ENCODE assay signal across 28 cellular contexts in the genomic region with DNA sequence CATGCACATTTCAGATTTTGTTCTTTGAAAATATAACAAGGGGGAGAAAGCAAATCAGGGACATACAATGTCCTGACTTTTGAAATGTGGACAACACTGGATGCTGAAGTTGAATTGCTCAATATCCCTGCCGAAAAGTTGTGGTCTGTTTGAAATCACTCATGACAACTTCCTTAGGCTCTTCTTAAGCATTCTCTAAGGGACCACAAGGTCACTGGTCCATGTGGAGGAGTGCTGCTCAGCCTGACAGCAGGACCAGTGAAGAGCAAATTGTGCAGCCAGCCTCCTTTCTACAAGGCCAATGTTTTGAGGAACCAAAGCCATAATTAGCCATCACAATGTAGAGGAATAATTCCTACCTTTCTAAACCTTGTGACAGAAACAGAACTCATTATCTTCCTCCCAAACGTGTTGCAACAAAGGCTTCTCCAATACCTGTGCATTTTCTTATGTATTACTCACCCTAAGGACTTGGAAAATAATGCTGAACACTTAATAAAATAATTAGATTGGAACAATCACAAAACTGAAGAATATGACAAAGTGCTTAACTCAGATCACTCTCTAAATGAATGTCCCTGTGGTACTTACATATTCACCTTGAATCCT.
DNase-seq lines count a peak whose midpoint lies in the region; ATAC-seq and TF ChIP-seq lines count a peak whose summit lies in the region.
"Had no signal": no experiment of that assay in that cellular context is flagged by ENCODE, and none has a peak within 500 bp of the region (broad histone marks: within the 10 kb centered on the region; RNA-seq: fewer than 3 reads in every experiment).

No MANE protein-coding gene starts in this region.

- H3K27ac ChIP-seq in Peyer's patch = no peak overlapping the region
- H3K27ac ChIP-seq: BLaER1 treated with 17β-estradiol and CSF1 and Interleukin-3, amounts not matched to agents 10 nM and 100 nM; dorsolateral prefrontal cortex; left lung; spleen; thoracic aorta; uterus had no signal

- H3K36me3 ChIP-seq in Peyer's patch = no peaks in the 10 kb centered on the region
- H3K36me3 ChIP-seq: BLaER1 treated with 17β-estradiol and CSF1 and Interleukin-3, amounts not matched to agents 10 nM and 100 nM; left lung; spleen; thoracic aorta; uterus had no signal

- TF ChIP-seq CTCF in NB4 (IDR thresholded peaks at IDR 0.05; ENCODE audit: low read depth, low read length) (no peak), Peyer's patch (IDR thresholded peaks at IDR 0.05) (no peak)

- H3K4me3 ChIP-seq in NB4 (ENCODE audit: low read depth, low read length) (no peak overlapping the region), Peyer's patch (no peak overlapping the region)
- H3K4me3 ChIP-seq: BLaER1 treated with 17β-estradiol and CSF1 and Interleukin-3, amounts not matched to agents 10 nM and 100 nM; dorsolateral prefrontal cortex; left lung; spleen; thoracic aorta; uterus had no signal

- no peaks in the 10 kb centered on the region for H3K9me3 ChIP-seq in Peyer's patch
- H3K9me3 ChIP-seq: BLaER1 treated with 17β-estradiol and CSF1 and Interleukin-3, amounts not matched to agents 10 nM and 100 nM; Caco-2; left lung; thoracic aorta; uterus had no signal

- TF ChIP-seq POLR2A in NB4 (IDR thresholded peaks at IDR 0.05; ENCODE audit: extremely low read depth, insufficient read length) (no peak), Peyer's patch (IDR thresholded peaks at IDR 0.05) (no peak)

- no peak for ATAC-seq in GM18870 (IDR thresholded peaks at IDR 0.05; ENCODE audit: unreplicated experiment)
- ATAC-seq: activated CD8-positive, alpha-beta memory T cell treated with anti-CD3 and anti-CD28 coated beads, Interleukin-2, amount 10 ng/mL, durations not matched to agents 7 days and 5 days; activated T-cell treated with anti-CD3 and anti-CD28 coated beads, Interleukin-2, amount 50 U/mL, for 72 hours; left lung; naive thymus-derived CD8-positive, alpha-beta T cell; SK-N-SH treated with all-trans-retinoic acid at 6 μM for 48 hours had no signal

- no peaks in the 10 kb centered on the region for H3K27me3 ChIP-seq in Peyer's patch
- H3K27me3 ChIP-seq: BLaER1 treated with 17β-estradiol and CSF1 and Interleukin-3, amounts not matched to agents 10 nM and 100 nM; dorsolateral prefrontal cortex; left lung; spleen; uterus had no signal

- DNase-seq in HT1080 (ENCODE audit: low read depth) (peak; percentile 14), NB4 (ENCODE audit: low read depth) (peak; percentile 45), UCSD-AML1 (lab: John Stamatoyannopoulos, UW; ENCODE audit: unreplicated experiment) (peak; percentile 4), islet precursor cell (peak; percentile 53), Peyer's patch (no peak)
- no peak for DNase-seq in activated naive CD4-positive, alpha-beta T cell treated with Interleukin-2 at 50 U/mL for 16 hours
- DNase-seq: activated CD4-positive, alpha-beta T cell treated with anti-CD3 and anti-CD28 coated beads, Interleukin-2, amount 50 U/mL, for 1 hour; activated CD8-positive, alpha-beta memory T cell treated with anti-CD3 and anti-CD28 coated beads, Interleukin-2, amount 10 ng/mL, durations not matched to agents 7 days and 5 days; activated T-cell treated with anti-CD3 and anti-CD28 coated beads, Interleukin-2, amount 50 U/mL, for 72 hours; Caco-2; DMS79; dorsolateral prefrontal cortex; foreskin melanocyte; GOT3; Karpas-422; left lung; midbrain; naive thymus-derived CD8-positive, alpha-beta T cell; NCI-H1105 treated with DMSO at 0.1 percent for 48 hours; NCI-H2081 treated with DMSO at 0.1 percent for 48 hours; spleen; stimulated activated CD4-positive, alpha-beta T cell treated with anti-CD3 and anti-CD28 coated beads, Interleukin-4, amount 100 ng/mL, for 1 hour; stimulated activated naive CD4-positive, alpha-beta T cell had no signal

- H3K4me1 ChIP-seq in Peyer's patch = no peaks in the 10 kb centered on the region
- H3K4me1 ChIP-seq: Caco-2, left lung, spleen, uterus had no signal

Comparison
In these comparisons a context has a peak if more than half of its experiments do, and no peak if none do; other contexts are left out.
1. DNase-seq: peak in HT1080 (single experiment), NB4 (single experiment), UCSD-AML1 (single experiment) and islet precursor cell (single experiment); none in Peyer's patch (0 of 3) and activated naive CD4-positive, alpha-beta T cell treated with Interleukin-2 at 50 U/mL for 16 hours (single experiment).